ENCODE assay signal across 8 cellular contexts in the genomic region with DNA sequence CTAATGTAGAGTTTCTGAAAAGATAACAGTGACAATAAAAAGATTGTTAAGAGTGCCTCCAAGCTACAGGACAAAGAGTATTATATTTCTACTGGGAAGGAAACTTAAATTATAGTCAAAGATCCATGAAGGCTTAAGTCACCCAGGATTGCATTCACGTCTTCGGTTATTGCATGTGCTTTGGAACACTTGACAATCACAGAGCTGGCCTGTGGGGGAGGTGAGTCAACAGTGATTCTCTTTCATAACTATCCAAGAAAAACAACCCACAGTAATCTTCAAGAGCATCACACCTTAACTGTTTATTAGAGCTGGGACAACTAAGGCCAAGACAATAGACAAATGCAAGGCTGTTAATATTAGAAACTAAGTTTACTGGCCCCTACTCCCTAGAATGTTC. TPM values are rescaled to one million over a fixed set of nuclear protein-coding genes. Genes with fewer than 3 reads are reported as not detected.
DNase-seq lines count a peak whose midpoint lies in the region; ATAC-seq and TF ChIP-seq lines count a peak whose summit lies in the region.
"Had no signal": no experiment of that assay in that cellular context is flagged by ENCODE, and none has a peak within 500 bp of the region (broad histone marks: within the 10 kb centered on the region; RNA-seq: fewer than 3 reads in every experiment).

No MANE protein-coding gene starts in this region.

- no peaks in the 10 kb centered on the region for H3K36me3 Mint-ChIP-seq in activated naive CD4-positive, alpha-beta T cell treated with anti-CD3 and anti-CD28 coated beads, Interleukin-2, amount 50 U/mL, for 72 hours
- no peaks in the 10 kb centered on the region for H3K36me3 Mint-ChIP-seq in activated CD8-positive, alpha-beta T cell treated with anti-CD3 and anti-CD28 coated beads, Interleukin-2, amount 10 ng/mL, durations not matched to agents 7 days and 5 days (ENCODE audit: low read depth)

- no peak overlapping the region for H3K27ac Mint-ChIP-seq in activated naive CD4-positive, alpha-beta T cell treated with anti-CD3 and anti-CD28 coated beads, Interleukin-2, amount 50 U/mL, for 72 hours
- H3K27ac Mint-ChIP-seq in activated CD8-positive, alpha-beta T cell treated with anti-CD3 and anti-CD28 coated beads, Interleukin-2, amount 10 ng/mL, durations not matched to agents 7 days and 5 days = no peak overlapping the region

- H3K27me3 Mint-ChIP-seq in activated CD8-positive, alpha-beta T cell treated with anti-CD3 and anti-CD28 coated beads, Interleukin-2, amount 10 ng/mL, durations not matched to agents 7 days and 5 days (ENCODE audit: low read depth) = no peaks in the 10 kb centered on the region

- WGBS in upper lobe of left lung, 2 donors = 43% methylated on average over 2 of the region's 2 CpGs

- TF ChIP-seq CTCF in upper lobe of left lung (IDR thresholded peaks at IDR 0.05) = no peak

- POLR2A ChIA-PET in activated CD8-positive, alpha-beta T cell treated with anti-CD3 and anti-CD28 coated beads, Interleukin-2, amount 10 ng/mL, durations not matched to agents 7 days and 5 days (lab: Charles Lee) = no interaction called here

- peak in 1 of 4 donors; percentile 20 for TF ChIP-seq EP300 in upper lobe of left lung (IDR thresholded peaks at IDR 0.05)

- H3K36me3 ChIP-seq in upper lobe of left lung = no peaks in the 10 kb centered on the region

- TF ChIP-seq POLR2A in upper lobe of left lung (IDR thresholded peaks at IDR 0.05) = no peak

- DNase-seq in HT-29 (ENCODE audit: low spot score) (peak; percentile 74), amniotic epithelial cell (ENCODE audit: low read depth) (peak; percentile 82), kidney glomerular epithelial cell (lab: John Stamatoyannopoulos, UW) (peak; percentile 87), upper lobe of left lung (peak in 1 of 2 donors; percentile 38)
- no peak for DNase-seq in activated naive CD4-positive, alpha-beta T cell treated with anti-CD3 and anti-CD28 coated beads, Interleukin-2, amount 50 U/mL, for 72 hours (ENCODE audit: low spot score in 2 of 2)
- DNase-seq in activated CD8-positive, alpha-beta T cell treated with anti-CD3 and anti-CD28 coated beads, Interleukin-2, amount 10 ng/mL, durations not matched to agents 7 days and 5 days = no peak
- DNase-seq in activated naive CD4-positive, alpha-beta T cell treated with Interleukin-2 at 50 U/mL for 16 hours = no peak
- DNase-seq: T-helper 9 cell had no signal

- H3K9me3 Mint-ChIP-seq in activated naive CD4-positive, alpha-beta T cell treated with anti-CD3 and anti-CD28 coated beads, Interleukin-2, amount 50 U/mL, for 72 hours = peaks cover 3 to 9% of the 10 kb centered on the region in 2 donors
- no peaks in the 10 kb centered on the region for H3K9me3 Mint-ChIP-seq in activated CD8-positive, alpha-beta T cell treated with anti-CD3 and anti-CD28 coated beads, Interleukin-2, amount 10 ng/mL, durations not matched to agents 7 days and 5 days (ENCODE audit: insufficient read depth)

- H3K4me1 Mint-ChIP-seq in activated CD8-positive, alpha-beta T cell treated with anti-CD3 and anti-CD28 coated beads, Interleukin-2, amount 10 ng/mL, durations not matched to agents 7 days and 5 days (ENCODE audit: low read depth) = no peaks in the 10 kb centered on the region

- H3K27ac ChIP-seq in upper lobe of left lung = no peak overlapping the region

- H3K4me3 ChIP-seq in upper lobe of left lung = no peak overlapping the region

- peak; percentile 43 to 71 for ATAC-seq in upper lobe of left lung (ENCODE audit: low FRiP score in 2 of 2)
- no peak for ATAC-seq in activated naive CD4-positive, alpha-beta T cell treated with anti-CD3 and anti-CD28 coated beads, Interleukin-2, amount 50 U/mL, for 72 hours
- ATAC-seq in activated CD8-positive, alpha-beta T cell treated with anti-CD3 and anti-CD28 coated beads, Interleukin-2, amount 10 ng/mL, durations not matched to agents 7 days and 5 days = no peak

- CTCF ChIA-PET in activated CD8-positive, alpha-beta T cell treated with anti-CD3 and anti-CD28 coated beads, Interleukin-2, amount 10 ng/mL, durations not matched to agents 7 days and 5 days (lab: Charles Lee) = no interaction called here

- H3K4me1 ChIP-seq in upper lobe of left lung = peaks cover 0 to 4% (median 0%) of the 10 kb centered on the region in 4 donors

- H3K9me3 ChIP-seq in upper lobe of left lung = peaks cover 0 to 3% (median 0%) of the 10 kb centered on the region in 4 donors

- no peak overlapping the region for H3K4me3 Mint-ChIP-seq in activated CD8-positive, alpha-beta T cell treated with anti-CD3 and anti-CD28 coated beads, Interleukin-2, amount 10 ng/mL, durations not matched to agents 7 days and 5 days

- H3K27me3 ChIP-seq in upper lobe of left lung = no peaks in the 10 kb centered on the region

RNA-seq across cellular contexts. Expression of gene PDGFC, which starts 40.3 kb away (rescaled TPM):
- total RNA-seq in HT-29 (2014; rRNA removed; shearing (Covaris generic)) = 15.4 and 17.0 TPM in 2 replicates
- total RNA-seq in upper lobe of left lung = 10 to 100 TPM; 14.4 to 39.9 (median 28.5) TPM
- not detected for total RNA-seq in activated naive CD4-positive, alpha-beta T cell treated with anti-CD3 and anti-CD28 coated beads, Interleukin-2, amount 50 U/mL, for 72 hours
- not detected for total RNA-seq in activated CD8-positive, alpha-beta T cell treated with anti-CD3 and anti-CD28 coated beads, Interleukin-2, amount 10 ng/mL, durations not matched to agents 7 days and 5 days

Comparison
In these comparisons a context has a peak if more than half of its experiments do, and no peak if none do; other contexts are left out.
1. DNase-seq: peak in HT-29 (single experiment), amniotic epithelial cell (single experiment) and kidney glomerular epithelial cell (single experiment); none in activated naive CD4-positive, alpha-beta T cell treated with anti-CD3 and anti-CD28 coated beads, Interleukin-2, amount 50 U/mL, for 72 hours (0 of 2), activated CD8-positive, alpha-beta T cell treated with anti-CD3 and anti-CD28 coated beads, Interleukin-2, amount 10 ng/mL, durations not matched to agents 7 days and 5 days (single experiment) and activated naive CD4-positive, alpha-beta T cell treated with Interleukin-2 at 50 U/mL for 16 hours (single experiment).
2. ATAC-seq: peak in upper lobe of left lung (2 of 2); none in activated naive CD4-positive, alpha-beta T cell treated with anti-CD3 and anti-CD28 coated beads, Interleukin-2, amount 50 U/mL, for 72 hours (0 of 2) and activated CD8-positive, alpha-beta T cell treated with anti-CD3 and anti-CD28 coated beads, Interleukin-2, amount 10 ng/mL, durations not matched to agents 7 days and 5 days (single experiment).
3. RNA of gene PDGFC, which starts 40.3 kb away (total RNA-seq): 14.4 to 39.9 TPM in upper lobe of left lung and 15.4 to 17.0 TPM in HT-29; not detected in activated naive CD4-positive, alpha-beta T cell treated with anti-CD3 and anti-CD28 coated beads, Interleukin-2, amount 50 U/mL, for 72 hours and not detected in activated CD8-positive, alpha-beta T cell treated with anti-CD3 and anti-CD28 coated beads, Interleukin-2, amount 10 ng/mL, durations not matched to agents 7 days and 5 days; every median in the first group is over 10 times any median in the second.